In the genomic region with DNA sequence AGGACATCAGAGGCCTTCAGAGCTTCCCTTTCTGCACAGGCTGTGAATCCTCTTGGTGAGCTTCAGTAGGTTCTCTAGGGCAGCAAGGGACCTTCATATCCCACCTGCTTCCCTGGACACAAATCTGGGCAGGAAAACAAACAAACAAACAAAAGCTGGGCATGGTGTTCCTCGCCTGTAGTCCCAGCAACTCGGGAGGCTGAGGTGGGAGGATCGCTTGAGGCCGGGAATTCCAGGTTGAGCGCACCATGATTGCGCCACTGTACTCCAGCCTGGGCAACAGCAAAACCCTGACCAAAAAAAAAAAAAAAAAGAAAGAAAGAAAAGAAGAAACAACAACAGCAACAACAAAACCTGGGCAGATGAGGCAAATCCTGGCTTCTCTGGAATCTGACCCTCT, we compare ENCODE assay signal across 27 cellular contexts.
"Had no signal": no experiment of that assay in that cellular context is flagged by ENCODE, and none has a peak within 500 bp of the region (broad histone marks: within the 10 kb centered on the region; RNA-seq: fewer than 3 reads in every experiment).

No MANE protein-coding gene starts in this region.

- H3K4me1 Mint-ChIP-seq: activated CD4-positive, alpha-beta T cell treated with anti-CD3 and anti-CD28 coated beads for 36 hours; activated CD4-positive, alpha-beta T cell treated with anti-CD3 and anti-CD28 coated beads, Interleukin-2, amount 10 ng/mL, durations not matched to agents 24 days and 14 days; activated CD8-positive, alpha-beta memory T cell treated with anti-CD3 and anti-CD28 coated beads, Interleukin-2, amount 10 ng/mL, durations not matched to agents 7 days and 5 days; central memory CD8-positive, alpha-beta T cell had no signal

- H3K4me3 ChIP-seq: coronary artery, dorsolateral prefrontal cortex, esophagus squamous epithelium, gastroesophageal sphincter had no signal

- ATAC-seq: activated CD4-positive, alpha-beta T cell treated with anti-CD3 and anti-CD28 coated beads for 36 hours; activated CD8-positive, alpha-beta memory T cell treated with anti-CD3 and anti-CD28 coated beads, Interleukin-2, amount 10 ng/mL, durations not matched to agents 7 days and 5 days; activated CD8-positive, alpha-beta T cell treated with anti-CD3 and anti-CD28 coated beads, Interleukin-2, amount 10 ng/mL, durations not matched to agents 7 days and 5 days; activated T-cell treated with anti-CD3 and anti-CD28 coated beads, Interleukin-2, amount 50 U/mL, for 72 hours; gastroesophageal sphincter had no signal

- H3K27ac ChIP-seq: brain microvascular endothelial cell, coronary artery, dorsolateral prefrontal cortex, epithelial cell of prostate, esophagus squamous epithelium, gastroesophageal sphincter had no signal

- H3K36me3 Mint-ChIP-seq: activated CD4-positive, alpha-beta memory T cell treated with anti-CD3 and anti-CD28 coated beads for 36 hours; activated CD8-positive, alpha-beta memory T cell treated with anti-CD3 and anti-CD28 coated beads, Interleukin-2, amount 10 ng/mL, durations not matched to agents 7 days and 5 days; activated naive CD8-positive, alpha-beta T cell had no signal

- FAIRE-seq: astrocyte, bronchial epithelial cell had no signal

- H3K4me1 ChIP-seq: esophagus squamous epithelium, gastroesophageal sphincter had no signal

- H3K27me3 ChIP-seq: brain microvascular endothelial cell, dorsolateral prefrontal cortex had no signal

- H3K9me3 ChIP-seq: esophagus squamous epithelium, gastroesophageal sphincter had no signal

- H3K27me3 Mint-ChIP-seq: activated CD4-positive, alpha-beta memory T cell treated with anti-CD3 and anti-CD28 coated beads for 36 hours; activated CD4-positive, alpha-beta T cell treated with anti-CD3 and anti-CD28 coated beads for 36 hours; activated CD8-positive, alpha-beta memory T cell treated with anti-CD3 and anti-CD28 coated beads, Interleukin-2, amount 10 ng/mL, durations not matched to agents 7 days and 5 days; activated T-cell treated with anti-CD3 and anti-CD28 coated beads, Interleukin-2, amount 50 U/mL, for 24 hours had no signal

- H3K36me3 ChIP-seq: brain microvascular endothelial cell, esophagus squamous epithelium, gastroesophageal sphincter had no signal

- H3K4me3 Mint-ChIP-seq: activated CD4-positive, alpha-beta memory T cell treated with anti-CD3 and anti-CD28 coated beads for 36 hours; activated CD4-positive, alpha-beta T cell treated with anti-CD3 and anti-CD28 coated beads for 36 hours; activated CD4-positive, alpha-beta T cell treated with anti-CD3 and anti-CD28 coated beads, Interleukin-2, amount 10 ng/mL, durations not matched to agents 24 days and 14 days; activated CD8-positive, alpha-beta memory T cell treated with anti-CD3 and anti-CD28 coated beads, Interleukin-2, amount 10 ng/mL, durations not matched to agents 7 days and 5 days; activated CD8-positive, alpha-beta T cell treated with anti-CD3 and anti-CD28 coated beads, Interleukin-2, amount 10 ng/mL, durations not matched to agents 7 days and 5 days; activated naive CD8-positive, alpha-beta T cell; activated T-cell treated with anti-CD3 and anti-CD28 coated beads, Interleukin-2, amount 50 U/mL, for 24 hours; activated T-cell treated with anti-CD3 and anti-CD28 coated beads, Interleukin-2, amount 50 U/mL, for 72 hours; central memory CD8-positive, alpha-beta T cell; dendritic cell treated with granulocyte-macrophage colony-stimulating factor and Interleukin-4, amounts not matched to agents 40 ng/mL and 50 ng/mL, for 4 days had no signal

- H3K9me3 Mint-ChIP-seq: activated CD4-positive, alpha-beta memory T cell treated with anti-CD3 and anti-CD28 coated beads for 36 hours; activated CD4-positive, alpha-beta T cell treated with anti-CD3 and anti-CD28 coated beads, Interleukin-2, amount 10 ng/mL, durations not matched to agents 24 days and 14 days; activated T-cell treated with anti-CD3 and anti-CD28 coated beads, Interleukin-2, amount 50 U/mL, for 24 hours; activated T-cell treated with anti-CD3 and anti-CD28 coated beads, Interleukin-2, amount 50 U/mL, for 72 hours; central memory CD8-positive, alpha-beta T cell; dendritic cell treated with granulocyte-macrophage colony-stimulating factor and Interleukin-4, amounts not matched to agents 40 ng/mL and 50 ng/mL, for 4 days had no signal

- DNase-seq: activated CD4-positive, alpha-beta memory T cell treated with anti-CD3 and anti-CD28 coated beads for 36 hours; activated CD4-positive, alpha-beta T cell treated with anti-CD3 and anti-CD28 coated beads for 36 hours; activated CD4-positive, alpha-beta T cell treated with anti-CD3 and anti-CD28 coated beads, Interleukin-2, amount 10 ng/mL, durations not matched to agents 24 days and 14 days; activated CD4-positive, CD25-positive, alpha-beta regulatory T cell; activated CD4-positive, CD25-positive, alpha-beta regulatory T cell treated with anti-CD3 and anti-CD28 coated beads, Interleukin-2, amount 50 U/mL, for 72 hours; activated CD8-positive, alpha-beta memory T cell treated with anti-CD3 and anti-CD28 coated beads, Interleukin-2, amount 10 ng/mL, durations not matched to agents 7 days and 5 days; activated CD8-positive, alpha-beta memory T cell treated with anti-CD3 and anti-CD28 coated beads, Interleukin-2, amount 50 U/mL, for 4 hours; activated CD8-positive, alpha-beta T cell treated with anti-CD3 and anti-CD28 coated beads, Interleukin-2, amount 10 ng/mL, durations not matched to agents 7 days and 5 days; activated naive CD4-positive, alpha-beta T cell treated with anti-CD3 and anti-CD28 coated beads, Interleukin-2, amount 50 U/mL, for 16 hours; activated T-cell treated with anti-CD3 and anti-CD28 coated beads, Interleukin-2, amount 50 U/mL, for 72 hours; amniotic stem cell; anterior cingulate cortex; brain microvascular endothelial cell; effector memory CD4-positive, alpha-beta T cell; esophagus squamous epithelium; foreskin melanocyte; T-helper 2 cell had no signal

- H3K27ac Mint-ChIP-seq: activated CD4-positive, alpha-beta memory T cell treated with anti-CD3 and anti-CD28 coated beads for 36 hours; activated CD4-positive, alpha-beta T cell treated with anti-CD3 and anti-CD28 coated beads for 36 hours; activated CD4-positive, alpha-beta T cell treated with anti-CD3 and anti-CD28 coated beads, Interleukin-2, amount 10 ng/mL, durations not matched to agents 24 days and 14 days; activated CD8-positive, alpha-beta memory T cell treated with anti-CD3 and anti-CD28 coated beads, Interleukin-2, amount 10 ng/mL, durations not matched to agents 7 days and 5 days; activated CD8-positive, alpha-beta T cell treated with anti-CD3 and anti-CD28 coated beads, Interleukin-2, amount 10 ng/mL, durations not matched to agents 7 days and 5 days; activated naive CD8-positive, alpha-beta T cell; activated T-cell treated with anti-CD3 and anti-CD28 coated beads, Interleukin-2, amount 50 U/mL, for 24 hours; activated T-cell treated with anti-CD3 and anti-CD28 coated beads, Interleukin-2, amount 50 U/mL, for 72 hours; dendritic cell treated with granulocyte-macrophage colony-stimulating factor and Interleukin-4, amounts not matched to agents 40 ng/mL and 50 ng/mL, for 4 days had no signal
